ENCODE assay signal across 33 cellular contexts in the genomic region with DNA sequence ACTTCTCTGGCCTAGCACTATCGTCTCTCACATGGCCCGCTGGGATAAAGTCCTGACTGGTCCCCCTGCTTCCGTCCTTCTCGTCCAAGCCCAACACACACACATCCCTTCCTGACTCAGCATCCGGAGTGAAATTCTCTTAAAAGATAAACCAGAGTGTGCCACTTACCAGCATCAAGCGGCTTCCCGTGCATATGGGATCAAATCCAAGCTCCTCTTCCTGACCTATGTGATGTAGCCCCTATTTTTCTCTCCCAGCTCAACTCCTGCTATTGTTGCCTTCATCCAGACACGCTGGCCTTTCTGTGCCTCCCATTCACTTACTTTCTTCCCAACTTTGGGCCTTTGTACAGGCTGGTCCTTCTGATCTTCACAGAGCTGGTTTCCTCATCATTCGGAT.
A peak's percentile ranks its signal among the peaks of the same experiment; 100 is the strongest.
DNase-seq lines count a peak whose midpoint lies in the region; ATAC-seq and TF ChIP-seq lines count a peak whose summit lies in the region.
"Had no signal": no experiment of that assay in that cellular context is flagged by ENCODE, and none has a peak within 500 bp of the region (broad histone marks: within the 10 kb centered on the region; RNA-seq: fewer than 3 reads in every experiment).

No MANE protein-coding gene starts in this region.

- H3K9ac ChIP-seq in trophoblast cell (ENCODE audit: low read length) (no peak overlapping the region), colonic mucosa (ENCODE audit: low read depth in 2 of 2, low read length in 2 of 2) (no peak overlapping the region)
- H3K9ac ChIP-seq: SK-N-SH had no signal

- H3K27me3 ChIP-seq in right cardiac atrium (ENCODE audit: control insufficient read depth, insufficient read depth) = no peaks in the 10 kb centered on the region
- H3K27me3 ChIP-seq in trophoblast cell (ENCODE audit: insufficient read depth, low read length) = no peaks in the 10 kb centered on the region
- H3K27me3 ChIP-seq in colonic mucosa = no peaks in the 10 kb centered on the region
- H3K27me3 ChIP-seq: dorsolateral prefrontal cortex, gastrocnemius medialis, uterus had no signal

- no peak overlapping the region for H3K4me3 ChIP-seq in HEK293 (ENCODE audit: low read depth, low read length)
- no peak overlapping the region for H3K4me3 ChIP-seq in right cardiac atrium (ENCODE audit: low read length)
- H3K4me3 ChIP-seq in trophoblast cell (ENCODE audit: low read depth, low read length) = no peak overlapping the region
- no peak overlapping the region for H3K4me3 ChIP-seq in colonic mucosa
- H3K4me3 ChIP-seq: dorsolateral prefrontal cortex, gastrocnemius medialis, skin epidermis, uterus had no signal

- no peaks in the 10 kb centered on the region for H3K4me1 Mint-ChIP-seq in Calu3 (ENCODE audit: low read depth, unreplicated experiment)
- H3K4me1 Mint-ChIP-seq: activated naive CD8-positive, alpha-beta T cell treated with anti-CD3 and anti-CD28 coated beads, Interleukin-2, amount 10 ng/mL, durations not matched to agents 7 days and 5 days; immature natural killer cell; naive thymus-derived CD4-positive, alpha-beta T cell had no signal

- no peaks in the 10 kb centered on the region for H3K79me1 ChIP-seq in trophoblast cell (ENCODE audit: low read length)

- no TSS peak for BruUV-seq in Calu3 (replicated peaks; lab: Mats Ljungman, UMichigan)

- H4K12ac ChIP-seq in trophoblast cell (ENCODE audit: low read depth, low read length) = no peak overlapping the region

- H3K27me3 Mint-ChIP-seq in Calu3 (ENCODE audit: unreplicated experiment) = no peaks in the 10 kb centered on the region
- H3K27me3 Mint-ChIP-seq: activated naive CD8-positive, alpha-beta T cell treated with anti-CD3 and anti-CD28 coated beads, Interleukin-2, amount 10 ng/mL, durations not matched to agents 7 days and 5 days had no signal

- no peak overlapping the region for H3K4me2 ChIP-seq in trophoblast cell (ENCODE audit: low read length)
- H3K4me2 ChIP-seq: SK-N-SH had no signal

- no peak overlapping the region for H2BK12ac ChIP-seq in trophoblast cell (ENCODE audit: low read length)

- POLR2A ChIA-PET in HEK293 (lab: Yijun Ruan, JAX) = no interaction called here

- ATAC-seq in right cardiac atrium = peak; percentile 84 to 96
- ATAC-seq in GM19397 (IDR thresholded peaks at IDR 0.05; ENCODE audit: unreplicated experiment) = no peak
- ATAC-seq: left colon; naive thymus-derived CD4-positive, alpha-beta T cell had no signal

- no peak overlapping the region for H3K27ac Mint-ChIP-seq in Calu3 (ENCODE audit: unreplicated experiment)
- H3K27ac Mint-ChIP-seq: activated naive CD8-positive, alpha-beta T cell treated with anti-CD3 and anti-CD28 coated beads, Interleukin-2, amount 10 ng/mL, durations not matched to agents 7 days and 5 days; CD4-positive, alpha-beta T cell; immature natural killer cell; naive thymus-derived CD4-positive, alpha-beta T cell; T-helper 1 cell treated with Interleukin-12 subunit alpha and Interleukin-12 subunit beta and Interleukin-4 antibody, amounts not matched to agents 30 μg/mL and 1 μg/mL, for 36 hours had no signal

- no peak overlapping the region for H2AFZ ChIP-seq in trophoblast cell (ENCODE audit: insufficient read depth, low read length, poor library complexity)

- no peak overlapping the region for H2AK5ac ChIP-seq in trophoblast cell (ENCODE audit: low read length)

- no peak overlapping the region for H3K4ac ChIP-seq in trophoblast cell (ENCODE audit: low read depth, low read length)

- DNase-seq in dermis microvascular lymphatic vessel endothelial cell (ENCODE audit: low read depth in 2 of 2) (peak; percentile 96 to 98), right cardiac atrium (peak; percentile 49 to 70 (median 50)), trophoblast cell (no peak), NCI-H69 (lab: John Stamatoyannopoulos, UW) (no peak), Calu3 (no peak), colonic mucosa (no peak)
- DNase-seq: activated CD4-positive, alpha-beta T cell treated with anti-CD3 and anti-CD28 coated beads, Interleukin-2, amount 50 U/mL, for 4 hours; activated gamma-delta T cell treated with Interleukin-2 at 50 U/mL for 16 hours; activated naive CD8-positive, alpha-beta T cell treated with anti-CD3 and anti-CD28 coated beads, Interleukin-2, amount 10 ng/mL, durations not matched to agents 7 days and 5 days; activated T-cell treated with anti-CD3 and anti-CD28 coated beads, Interleukin-2, amount 50 U/mL, for 48 hours; AML-193; CD4-positive, alpha-beta T cell; dorsolateral prefrontal cortex; gastrocnemius medialis; immature natural killer cell; left colon; MM.1S; naive thymus-derived CD4-positive, alpha-beta T cell; NCI-H1105 treated with DMSO at 0.1 percent for 48 hours; NCI-H2029 treated with DMSO at 0.1 percent for 48 hours; NCI-H2227 treated with DMSO at 0.1 percent for 48 hours; NCI-H526; NK-92 treated with Interleukin-12 subunit alpha and Interleukin-12 subunit beta, amount 100 ng/mL, for 24 hours; nucleus accumbens; SK-N-SH; stimulated activated CD4-positive, alpha-beta T cell treated with anti-CD3 and anti-CD28 coated beads, Interleukin-1b, Interleukin-23, amount 100 ng/mL, for 48 hours; stimulated activated naive CD4-positive, alpha-beta T cell treated with Interleukin-2 at 50 U/mL for 16 hours had no signal

- H3K36me3 ChIP-seq in HEK293 (ENCODE audit: control insufficient read depth in 2 of 2, insufficient read depth in 1 of 2, low read length in 2 of 2) (no peaks in the 10 kb centered on the region), trophoblast cell (ENCODE audit: control insufficient read depth in 1 of 2, insufficient read depth in 2 of 2, low read length in 2 of 2) (no peaks in the 10 kb centered on the region), colonic mucosa (no peaks in the 10 kb centered on the region)
- H3K36me3 ChIP-seq: gastrocnemius medialis, uterus had no signal

- H3K14ac ChIP-seq in trophoblast cell (ENCODE audit: low read length) = no peak overlapping the region

- H3K27ac ChIP-seq in HEK293 (ENCODE audit: extremely low read depth, low read depth, low read length) = no peak overlapping the region
- H3K27ac ChIP-seq in right cardiac atrium (ENCODE audit: low read length) = peak overlapping the region; percentile 67
- no peak overlapping the region for H3K27ac ChIP-seq in trophoblast cell (ENCODE audit: low read depth, low read length)
- no peak overlapping the region for H3K27ac ChIP-seq in colonic mucosa
- H3K27ac ChIP-seq: dorsolateral prefrontal cortex, HL-60 had no signal

- peak overlapping the region; percentile 30 for H2BK120ac ChIP-seq in trophoblast cell (ENCODE audit: insufficient read depth, low read length, poor library complexity)

- TF ChIP-seq CTCF in HEK293 (tag by site-specific recombination; IDR thresholded peaks at IDR 0.05) (no peak), Calu3 (IDR thresholded peaks at IDR 0.05; ENCODE audit: unreplicated experiment) (no peak), colonic mucosa (IDR thresholded peaks at IDR 0.05) (no peak)

- no peak overlapping the region for H3K4me3 Mint-ChIP-seq in Calu3 (ENCODE audit: low read depth, unreplicated experiment)
- H3K4me3 Mint-ChIP-seq: activated naive CD8-positive, alpha-beta T cell treated with anti-CD3 and anti-CD28 coated beads, Interleukin-2, amount 10 ng/mL, durations not matched to agents 7 days and 5 days; CD4-positive, alpha-beta T cell; immature natural killer cell; naive thymus-derived CD4-positive, alpha-beta T cell; T-helper 1 cell treated with Interleukin-12 subunit alpha and Interleukin-12 subunit beta and Interleukin-4 antibody, amounts not matched to agents 30 μg/mL and 1 μg/mL, for 36 hours had no signal

- CTCF ChIA-PET in HEK293 (lab: Yijun Ruan, JAX) (no interaction called here), Calu3 (lab: Charles Lee) (interaction anchor here (0.6 kb wide), 1 partner anchor 11 kb away, joined by 3 read pairs; no protein-coding TSS in a partner anchor)

- intact Hi-C loops in right cardiac atrium (cut with DNase I) = no loop called here
- intact Hi-C loops in Calu3 (cut with micrococcal nuclease; ENCODE audit: unreplicated experiment) = no loop called here
- intact Hi-C loops in colonic mucosa (cut with DNase I) = no loop called here

- no peak overlapping the region for H4K8ac ChIP-seq in trophoblast cell (ENCODE audit: low read depth, low read length)

- H2BK5ac ChIP-seq in trophoblast cell (ENCODE audit: low read depth, low read length, poor library complexity) = no peak overlapping the region

- H3K18ac ChIP-seq in trophoblast cell (ENCODE audit: low read length) = no peak overlapping the region

- no peak overlapping the region for H4K91ac ChIP-seq in trophoblast cell (ENCODE audit: low read depth, low read length)

- no peak overlapping the region for H3K23ac ChIP-seq in trophoblast cell (ENCODE audit: low read length)

- H3K79me2 ChIP-seq in trophoblast cell (ENCODE audit: control insufficient read depth, insufficient read depth, low read length, poor library complexity) = no peaks in the 10 kb centered on the region

- 43% methylated on average over 9 of the region's 9 CpGs for WGBS in right cardiac atrium
- WGBS in trophoblast cell (ENCODE audit: extremely low coverage, insufficient coverage, insufficient read length) = no CpG with 5 or more reads among the region's 9 CpGs

- no peaks in the 10 kb centered on the region for H3K9me3 Mint-ChIP-seq in Calu3 (ENCODE audit: low read depth, unreplicated experiment)
- H3K9me3 Mint-ChIP-seq: activated naive CD8-positive, alpha-beta T cell treated with anti-CD3 and anti-CD28 coated beads, Interleukin-2, amount 10 ng/mL, durations not matched to agents 7 days and 5 days; CD4-positive, alpha-beta T cell; immature natural killer cell; naive thymus-derived CD4-positive, alpha-beta T cell; T-helper 1 cell treated with Interleukin-12 subunit alpha and Interleukin-12 subunit beta and Interleukin-4 antibody, amounts not matched to agents 30 μg/mL and 1 μg/mL, for 36 hours had no signal

- H3K4me1 ChIP-seq in HEK293 (ENCODE audit: control insufficient read depth, insufficient read depth, low read length) (no peaks in the 10 kb centered on the region), right cardiac atrium (ENCODE audit: control insufficient read depth, insufficient read depth, low read length) (peaks cover 3% of the 10 kb centered on the region), trophoblast cell (ENCODE audit: control insufficient read depth in 1 of 2, insufficient read depth in 2 of 2, low read length in 2 of 2) (peaks cover 2% of the 10 kb centered on the region in 2 experiments), colonic mucosa (no peaks in the 10 kb centered on the region)
- H3K4me1 ChIP-seq: gastrocnemius medialis, uterus had no signal

- H3K36me3 Mint-ChIP-seq in Calu3 (ENCODE audit: insufficient read depth, unreplicated experiment) = no peaks in the 10 kb centered on the region
- H3K36me3 Mint-ChIP-seq: activated naive CD8-positive, alpha-beta T cell treated with anti-CD3 and anti-CD28 coated beads, Interleukin-2, amount 10 ng/mL, durations not matched to agents 7 days and 5 days; immature natural killer cell; naive thymus-derived CD4-positive, alpha-beta T cell had no signal

- H3K9me3 ChIP-seq in HEK293 (ENCODE audit: control insufficient read depth, insufficient read depth, low read depth, low read length) (no peaks in the 10 kb centered on the region), right cardiac atrium (ENCODE audit: control insufficient read depth, low read length) (no peaks in the 10 kb centered on the region), trophoblast cell (ENCODE audit: insufficient read depth, low read depth, low read length) (no peaks in the 10 kb centered on the region), colonic mucosa (no peaks in the 10 kb centered on the region)
- H3K9me3 ChIP-seq: gastrocnemius medialis, SK-N-SH, uterus had no signal

Comparison
In these comparisons a context has a peak if more than half of its experiments do, and no peak if none do; other contexts are left out.
1. DNase-seq: peak in dermis microvascular lymphatic vessel endothelial cell (2 of 2) and right cardiac atrium (3 of 3); none in trophoblast cell (0 of 2), NCI-H69 (single experiment), Calu3 (single experiment) and colonic mucosa (single experiment).